ENCODE assay signal across 8 cellular contexts in genomic region chr6:121448528-121448927, GRCh38. TPM values are rescaled to one million over a fixed set of nuclear protein-coding genes. Genes with fewer than 3 reads are reported as not detected.
DNase-seq lines count a peak whose midpoint lies in the region; ATAC-seq and TF ChIP-seq lines count a peak whose summit lies in the region.
"Not testable (repeated sequence)": the region's sequence is repeated elsewhere in the genome, so short reads cannot be mapped to it uniquely, and the experiment has no call there.
"Had no signal": no experiment of that assay in that cellular context is flagged by ENCODE, and none has a peak within 500 bp of the region (broad histone marks: within the 10 kb centered on the region; RNA-seq: fewer than 3 reads in every experiment).

No MANE protein-coding gene starts in this region.

- not testable (repeated sequence) for H3K27ac ChIP-seq in A673 (ENCODE audit: low read depth, low read length, poor library complexity, severe bottlenecking); mammary epithelial cell (ENCODE audit: insufficient read depth, low read depth, low read length); mesenchymal stem cell (ENCODE audit: low read length, poor library complexity, severe bottlenecking)
- peak overlapping the region; percentile 53; the same call in 1 of the 2 replicates for H3K27ac ChIP-seq in GM23338 (ENCODE audit: low read depth)

- H3K23ac ChIP-seq in mesenchymal stem cell (ENCODE audit: low read length in 2 of 2) = not testable (repeated sequence)

- not testable (repeated sequence) for H3K4me3 Mint-ChIP-seq in GM23338, WTC11

- intact Hi-C loops in A673 (cut with micrococcal nuclease; ENCODE audit: unreplicated experiment); mammary epithelial cell (cut with micrococcal nuclease): not testable (repeated sequence)

- peaks cover 13% of the 10 kb centered on the region for H3K4me1 ChIP-seq in A673 (ENCODE audit: insufficient read depth, low read length, poor library complexity, severe bottlenecking)
- H3K4me1 ChIP-seq in GM23338 (ENCODE audit: insufficient read depth) = peaks cover 20% of the 10 kb centered on the region
- H3K4me1 ChIP-seq in mammary epithelial cell (ENCODE audit: insufficient read depth, low read length) = peaks cover 31% of the 10 kb centered on the region
- H3K4me1 ChIP-seq in mesenchymal stem cell (ENCODE audit: control insufficient read depth, insufficient read depth, low read depth, low read length) = not testable (repeated sequence)

- H2AK5ac ChIP-seq in mesenchymal stem cell (ENCODE audit: low read length, severe bottlenecking) = not testable (repeated sequence)

- peaks cover 49% of the 10 kb centered on the region for H4K20me1 ChIP-seq in GM23338 (replicated peaks; ENCODE audit: insufficient read depth)
- H4K20me1 ChIP-seq in mammary epithelial cell (ENCODE audit: insufficient read depth, low read length) = not testable (repeated sequence)

- H3K36me3 Mint-ChIP-seq in GM23338 (ENCODE audit: low read depth) (peaks cover 75% of the 10 kb centered on the region), WTC11 (peaks cover 65% of the 10 kb centered on the region)

- in situ Hi-C loops in mammary epithelial cell (cut with MboI; ENCODE audit: low sequenced_read_pairs in 2 of 2) = not testable (repeated sequence)

- H3K79me1 ChIP-seq in mesenchymal stem cell (replicated peaks; ENCODE audit: low read length, poor library complexity, severe bottlenecking) = peaks cover 11% of the 10 kb centered on the region

- not testable (repeated sequence) for H3K4me3 ChIP-seq in A673 (ENCODE audit: low read depth, low read length, poor library complexity, severe bottlenecking); GM23338; mammary epithelial cell (replicated peaks in 1 of 3; ENCODE audit: insufficient read depth in 1 of 3, low read depth in 2 of 3, low read length in 3 of 3); fibroblast of villous mesenchyme (ENCODE audit: low read depth, low read length); mesenchymal stem cell (ENCODE audit: insufficient read depth in 1 of 2, low read depth in 1 of 2, low read length in 2 of 2)

- H2AFZ ChIP-seq in GM23338; mammary epithelial cell (ENCODE audit: low read depth, low read length); mesenchymal stem cell (ENCODE audit: low read depth, low read length): not testable (repeated sequence)

- not testable (repeated sequence) for H4K91ac ChIP-seq in mesenchymal stem cell (ENCODE audit: low read length)

- POLR2A ChIA-PET in A673 (lab: Charles Lee; ENCODE audit: low non-redundant PET); WTC11 (lab: Charles Lee): not testable (repeated sequence)

- H3K4me1 Mint-ChIP-seq in GM23338 (peaks cover 38% of the 10 kb centered on the region), WTC11 (peaks cover 53% of the 10 kb centered on the region)

- not testable (repeated sequence) for H3K18ac ChIP-seq in mesenchymal stem cell (ENCODE audit: low read depth in 1 of 2, low read length in 2 of 2)

- H3F3A ChIP-seq in GM23338 (replicated peaks; ENCODE audit: low read depth) = peaks cover 31% of the 10 kb centered on the region

- dilution Hi-C loops in mammary epithelial cell (cut with HindIII; ENCODE audit: low sequenced_read_pairs) = loop anchor here (25.0 kb wide), 1 partner anchor 589 kb away; no protein-coding TSS in a partner anchor

- not testable (repeated sequence) for H3K4ac ChIP-seq in mesenchymal stem cell (ENCODE audit: low read depth in 1 of 2, low read length in 2 of 2)

- not testable (repeated sequence) for ATAC-seq in GM23338, WTC11

- not testable (repeated sequence) for H3K27ac Mint-ChIP-seq in GM23338
- peak overlapping the region; percentile 73 for H3K27ac Mint-ChIP-seq in WTC11

- DNase-seq in A673 (ENCODE audit: low spot score); GM23338 (ENCODE audit: low spot score); WTC11 (ENCODE audit: low spot score); mammary epithelial cell: not testable (repeated sequence)
- DNase-seq in fibroblast of villous mesenchyme (ENCODE audit: low read depth) = peak; percentile 34
- DNase-seq in mesenchymal stem cell = peak; percentile 51

- H3K9me3 ChIP-seq in A673 (ENCODE audit: low read depth, low read length, poor library complexity, severe bottlenecking); mammary epithelial cell (replicated peaks; ENCODE audit: insufficient read depth, low read length); mesenchymal stem cell (ENCODE audit: control insufficient read depth, low read length): not testable (repeated sequence)

- CTCF ChIA-PET in A673 (lab: Charles Lee); WTC11 (lab: Charles Lee); mammary epithelial cell (lab: Charles Lee; ENCODE audit: low non-redundant PET): not testable (repeated sequence)

- H3K36me3 ChIP-seq in A673 (ENCODE audit: insufficient read depth, low read length, poor library complexity, severe bottlenecking) = peaks cover 29% of the 10 kb centered on the region
- peaks cover 46% of the 10 kb centered on the region for H3K36me3 ChIP-seq in GM23338 (ENCODE audit: insufficient read depth)
- H3K36me3 ChIP-seq in mammary epithelial cell (ENCODE audit: insufficient read depth, low read length) = peaks cover 12% of the 10 kb centered on the region
- peaks cover 17 to 70% of the 10 kb centered on the region in 2 experiments for H3K36me3 ChIP-seq in mesenchymal stem cell (ENCODE audit: control insufficient read depth in 1 of 2, insufficient read depth in 2 of 2, low read depth in 1 of 2, low read length in 2 of 2)

- TF ChIP-seq CTCF in A673 (conservative IDR thresholded peaks at IDR 0.05; ENCODE audit: low read depth, low read length); GM23338 (conservative IDR thresholded peaks at IDR 0.05; ENCODE audit: low read depth in 2 of 2); WTC11 (IDR thresholded peaks at IDR 0.05); mammary epithelial cell (conservative IDR thresholded peaks at IDR 0.05 in 1 of 2, IDR thresholded peaks at IDR 0.05 in 1 of 2; ENCODE audit: extremely low read depth in 1 of 2, insufficient read depth in 1 of 2, low read depth in 1 of 2, low read length in 2 of 2); fibroblast of villous mesenchyme (IDR thresholded peaks at IDR 0.05; ENCODE audit: insufficient read depth, low read depth, low read length): not testable (repeated sequence)

- H3K9me2 ChIP-seq in GM23338 (ENCODE audit: insufficient read depth) = not testable (repeated sequence)

- H2BK12ac ChIP-seq in mesenchymal stem cell (ENCODE audit: low read length in 2 of 2) = not testable (repeated sequence)

- H3K27me3 ChIP-seq in A673 (replicated peaks; ENCODE audit: insufficient read depth, low read depth, low read length, poor library complexity); GM23338 (ENCODE audit: insufficient read depth); mammary epithelial cell (ENCODE audit: insufficient read depth, low read length); mesenchymal stem cell (ENCODE audit: control insufficient read depth in 1 of 2, insufficient read depth in 1 of 2, low read length in 2 of 2): not testable (repeated sequence)

- BruUV-seq in A673 (replicated peaks; lab: Mats Ljungman, UMichigan) = TSS peak; percentile 29
- TSS peak; percentile 31 for BruUV-seq in mammary epithelial cell (replicated peaks; lab: Mats Ljungman, UMichigan)

- H3K27me3 Mint-ChIP-seq in GM23338 (ENCODE audit: insufficient read depth, low read depth, poor library complexity) = peaks cover 11% of the 10 kb centered on the region
- not testable (repeated sequence) for H3K27me3 Mint-ChIP-seq in WTC11 (ENCODE audit: low read depth)

- H3K9ac ChIP-seq in mammary epithelial cell (ENCODE audit: insufficient read depth, low read length); mesenchymal stem cell (ENCODE audit: low read length): not testable (repeated sequence)

- H3K9me3 Mint-ChIP-seq in GM23338, WTC11: not testable (repeated sequence)

- not testable (repeated sequence) for H2BK5ac ChIP-seq in mesenchymal stem cell (ENCODE audit: low read depth, low read length, poor library complexity, severe bottlenecking)

- not testable (repeated sequence) for H2BK120ac ChIP-seq in mesenchymal stem cell (ENCODE audit: low read depth, low read length)

- H4K8ac ChIP-seq in mesenchymal stem cell (ENCODE audit: low read length) = not testable (repeated sequence)

- not testable (repeated sequence) for H3K14ac ChIP-seq in mesenchymal stem cell (ENCODE audit: low read length in 2 of 2)

- not testable (repeated sequence) for H3K4me2 ChIP-seq in GM23338; mammary epithelial cell (ENCODE audit: insufficient read depth, low read depth, low read length); mesenchymal stem cell (ENCODE audit: low read length, poor library complexity, severe bottlenecking)

- peaks cover 63% of the 10 kb centered on the region for H3K79me2 ChIP-seq in GM23338 (replicated peaks; ENCODE audit: insufficient read depth)
- peaks cover 42% of the 10 kb centered on the region for H3K79me2 ChIP-seq in mammary epithelial cell (ENCODE audit: insufficient read depth, low read length)

- H2BK15ac ChIP-seq in mesenchymal stem cell (ENCODE audit: low read depth, poor library complexity, severe bottlenecking) = not testable (repeated sequence)

- WGBS in mammary epithelial cell (ENCODE audit: low coverage, missing lambda C conversion rate) = 97% methylated on average over 2 of the region's 2 CpGs
- 50% methylated on average over 1 of the region's 2 CpGs for WGBS in mesenchymal stem cell

RNA-seq across cellular contexts. Expression of gene GJA1, which starts 13.1 kb away (rescaled TPM):
- total RNA-seq in A673 (2021) (98.5 and 120 TPM in 2 replicates), WTC11 (2021) (546 to 700 TPM (median 682 TPM) in 3 replicates), mammary epithelial cell (100 to 1,000 TPM; 114 to 269 TPM), fibroblast of villous mesenchyme (512 and 834 TPM in 2 replicates)
- 587 and 609 TPM in 2 replicates for total RNA-seq in GM23338 (2014; rRNA removed; shearing (Covaris generic))
- polyA plus RNA-seq in GM23338 (2016; fragmentation: Nextera tagmentation; extraction: Ambion mirVana) (262 and 279 TPM in 2 replicates), mammary epithelial cell (101 TPM)
- polyA minus RNA-seq in mammary epithelial cell = 146 TPM
- polyA plus RNA-seq in mesenchymal stem cell (2013, experiment 1 of 2) = 475 TPM
- 492 TPM for polyA plus RNA-seq in mesenchymal stem cell (2013, experiment 2 of 2)
- total RNA-seq: CD4-positive, CD25-positive, alpha-beta regulatory T cell; CD8-positive, alpha-beta memory T cell had no signal
- polyA plus RNA-seq: CD4-positive, CD25-positive, alpha-beta regulatory T cell; CD8-positive, alpha-beta memory T cell had no signal
